In genomic region chr19:46254776-46255175, GRCh38 we compare ENCODE assay signal across 24 cellular contexts. TPM values are rescaled to one million over a fixed set of nuclear protein-coding genes. Genes with fewer than 3 reads are reported as not detected.
"Had no signal": no experiment of that assay in that cellular context is flagged by ENCODE, and none has a peak within 500 bp of the region (broad histone marks: within the 10 kb centered on the region; RNA-seq: fewer than 3 reads in every experiment).

No MANE protein-coding gene starts in this region.

- ATAC-seq: activated naive CD8-positive, alpha-beta T cell treated with anti-CD3 and anti-CD28 coated beads, Interleukin-2, amount 50 U/mL, for 24 hours; activated T-helper 17 cell treated with anti-CD3 and anti-CD28 coated beads, Interleukin-2, amount 50 U/mL, for 72 hours; left cardiac atrium; stimulated activated naive CD8-positive, alpha-beta T cell treated with anti-CD3 and anti-CD28 coated beads, Interleukin-15, amount 100 ng/mL, for 72 hours had no signal

- DNase-seq: activated CD4-positive, alpha-beta T cell treated with anti-CD3 and anti-CD28 coated beads, Interleukin-2, amount 10 ng/mL, durations not matched to agents 7 days and 5 days; activated CD8-positive, alpha-beta memory T cell treated with anti-CD3 and anti-CD28 coated beads for 24 hours; activated naive CD4-positive, alpha-beta T cell treated with Interleukin-2 at 50 U/mL for 16 hours; activated naive CD8-positive, alpha-beta T cell treated with anti-CD3 and anti-CD28 coated beads, Interleukin-2, amount 50 U/mL, for 24 hours; aorta; cerebellar nuclear complex; effector memory CD4-positive, alpha-beta T cell; head of caudate nucleus; immature natural killer cell; left cardiac atrium; naive B cell; sigmoid colon; stimulated activated CD4-positive, alpha-beta T cell treated with anti-CD3 and anti-CD28 coated beads, Interleukin-1b, Interleukin-23, amount 100 ng/mL, for 48 hours; stimulated activated naive CD8-positive, alpha-beta T cell treated with anti-CD3 and anti-CD28 coated beads, Interleukin-15, amount 100 ng/mL, for 72 hours; upper lobe of left lung had no signal

- H3K9ac ChIP-seq: neural progenitor cell, parathyroid adenoma had no signal

- H3K4me1 ChIP-seq: sigmoid colon, upper lobe of left lung had no signal

- H3K36me3 Mint-ChIP-seq: immature natural killer cell, naive B cell, neural progenitor cell had no signal

- FAIRE-seq: frontal cortex had no signal

- H2AFZ ChIP-seq: neural progenitor cell, parathyroid adenoma had no signal

- H3K4me2 ChIP-seq: neural progenitor cell had no signal

- H3K4me1 Mint-ChIP-seq: activated CD4-positive, alpha-beta T cell treated with anti-CD3 and anti-CD28 coated beads, Interleukin-2, amount 10 ng/mL, durations not matched to agents 7 days and 5 days; activated naive CD8-positive, alpha-beta T cell treated with anti-CD3 and anti-CD28 coated beads, Interleukin-2, amount 50 U/mL, for 24 hours; activated T-helper 17 cell treated with anti-CD3 and anti-CD28 coated beads, Interleukin-2, amount 50 U/mL, for 72 hours; naive B cell; stimulated activated naive CD8-positive, alpha-beta T cell treated with anti-CD3 and anti-CD28 coated beads, Interleukin-15, amount 100 ng/mL, for 72 hours had no signal

- H3K79me2 ChIP-seq: parathyroid adenoma had no signal

- H3K36me3 ChIP-seq: neural progenitor cell, sigmoid colon, upper lobe of left lung had no signal

- H3K27me3 ChIP-seq: neural progenitor cell, upper lobe of left lung had no signal

- H3K9me3 Mint-ChIP-seq: activated CD4-positive, alpha-beta T cell treated with anti-CD3 and anti-CD28 coated beads, Interleukin-2, amount 10 ng/mL, durations not matched to agents 7 days and 5 days; activated naive CD8-positive, alpha-beta T cell treated with anti-CD3 and anti-CD28 coated beads, Interleukin-2, amount 50 U/mL, for 24 hours; activated T-helper 17 cell treated with anti-CD3 and anti-CD28 coated beads, Interleukin-2, amount 50 U/mL, for 72 hours; dendritic cell treated with granulocyte-macrophage colony-stimulating factor and Interleukin-4, amounts not matched to agents 40 ng/mL and 50 ng/mL, for 4 days; immature natural killer cell; neural progenitor cell; stimulated activated naive CD8-positive, alpha-beta T cell treated with anti-CD3 and anti-CD28 coated beads, Interleukin-15, amount 100 ng/mL, for 72 hours had no signal

- H3K9me3 ChIP-seq: sigmoid colon, upper lobe of left lung had no signal

- H3K4me3 Mint-ChIP-seq: activated CD4-positive, alpha-beta T cell treated with anti-CD3 and anti-CD28 coated beads, Interleukin-2, amount 10 ng/mL, durations not matched to agents 7 days and 5 days; activated naive CD8-positive, alpha-beta T cell treated with anti-CD3 and anti-CD28 coated beads, Interleukin-2, amount 50 U/mL, for 24 hours; activated T-helper 17 cell treated with anti-CD3 and anti-CD28 coated beads, Interleukin-2, amount 50 U/mL, for 72 hours; dendritic cell treated with granulocyte-macrophage colony-stimulating factor and Interleukin-4, amounts not matched to agents 40 ng/mL and 50 ng/mL, for 4 days; immature natural killer cell; naive B cell; neural progenitor cell; stimulated activated naive CD8-positive, alpha-beta T cell treated with anti-CD3 and anti-CD28 coated beads, Interleukin-15, amount 100 ng/mL, for 72 hours had no signal

- H3K4me3 ChIP-seq: lung, neural progenitor cell, sigmoid colon, upper lobe of left lung had no signal

- H3K27ac Mint-ChIP-seq: activated CD4-positive, alpha-beta T cell treated with anti-CD3 and anti-CD28 coated beads, Interleukin-2, amount 10 ng/mL, durations not matched to agents 7 days and 5 days; activated naive CD8-positive, alpha-beta T cell treated with anti-CD3 and anti-CD28 coated beads, Interleukin-2, amount 50 U/mL, for 24 hours; activated T-helper 17 cell treated with anti-CD3 and anti-CD28 coated beads, Interleukin-2, amount 50 U/mL, for 72 hours; dendritic cell treated with granulocyte-macrophage colony-stimulating factor and Interleukin-4, amounts not matched to agents 40 ng/mL and 50 ng/mL, for 4 days; immature natural killer cell; naive B cell; neural progenitor cell; stimulated activated naive CD8-positive, alpha-beta T cell treated with anti-CD3 and anti-CD28 coated beads, Interleukin-15, amount 100 ng/mL, for 72 hours had no signal

- H3K27ac ChIP-seq: neural progenitor cell, parathyroid adenoma, sigmoid colon, upper lobe of left lung had no signal

RNA-seq across cellular contexts. Expression of gene IGFL1, which starts 25.2 kb away (rescaled TPM):
- total RNA-seq: activated CD4-positive, alpha-beta T cell treated with anti-CD3 and anti-CD28 coated beads, Interleukin-2, amount 10 ng/mL, durations not matched to agents 7 days and 5 days; activated T-helper 17 cell treated with anti-CD3 and anti-CD28 coated beads, Interleukin-2, amount 50 U/mL, for 72 hours; aorta; fibroblast of lung; frontal cortex; left cardiac atrium; lung; sigmoid colon; T-helper 2 cell treated with Interferon-gamma antibody and Interleukin-4, amounts not matched to agents 100 ng/mL and 5 ng/mL, for 36 hours; temporal lobe; upper lobe of left lung had no signal
- polyA plus RNA-seq: aorta, fibroblast of lung, immature natural killer cell, lung, sigmoid colon had no signal

RNA-seq across cellular contexts. Expression of gene HIF3A, which starts 42.1 kb away (rescaled TPM):
- total RNA-seq: activated CD4-positive, alpha-beta T cell treated with anti-CD3 and anti-CD28 coated beads, Interleukin-2, amount 10 ng/mL, durations not matched to agents 7 days and 5 days; activated T-helper 17 cell treated with anti-CD3 and anti-CD28 coated beads, Interleukin-2, amount 50 U/mL, for 72 hours; T-helper 2 cell treated with Interferon-gamma antibody and Interleukin-4, amounts not matched to agents 100 ng/mL and 5 ng/mL, for 36 hours had no signal
- polyA plus RNA-seq: immature natural killer cell had no signal
